Comparison of ENCODE assay signal across 22 cellular contexts in the genomic region with DNA sequence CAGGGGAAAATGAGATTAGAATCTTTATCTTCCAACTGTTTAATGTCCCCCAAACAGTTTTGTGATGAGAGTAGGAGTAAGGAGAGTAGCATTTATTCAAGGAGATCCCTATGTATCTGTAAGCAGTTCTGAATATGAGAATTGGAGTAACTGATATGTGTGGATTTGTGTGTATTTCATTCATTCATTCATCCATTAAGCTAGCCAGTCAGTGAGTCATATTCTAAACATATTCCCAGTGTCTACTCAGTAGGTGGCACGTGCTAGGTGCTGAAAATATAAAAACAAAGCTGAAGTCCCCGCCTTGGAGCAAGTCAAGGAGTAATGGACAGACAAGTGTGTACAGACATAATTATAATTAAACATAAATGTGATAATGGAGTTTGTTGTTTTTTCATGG.
"Had no signal": no experiment of that assay in that cellular context is flagged by ENCODE, and none has a peak within 500 bp of the region (broad histone marks: within the 10 kb centered on the region; RNA-seq: fewer than 3 reads in every experiment).

No MANE protein-coding gene starts in this region.

- H3K27me3 ChIP-seq: body of pancreas had no signal

- H3K9me3 ChIP-seq: body of pancreas had no signal

- H2AFZ ChIP-seq: PC-9 had no signal

- ATAC-seq: body of pancreas, T-helper 17 cell had no signal

- H3K27ac ChIP-seq: body of pancreas, PC-9 had no signal

- DNase-seq: activated B cell treated with CpG ODN at 0.5 μM for 24 hours; activated CD4-positive, alpha-beta memory T cell treated with anti-CD3 and anti-CD28 coated beads for 36 hours; activated CD4-positive, alpha-beta T cell treated with anti-CD3 and anti-CD28 coated beads for 1 hour; activated CD4-positive, alpha-beta T cell treated with anti-CD3 and anti-CD28 coated beads, Interleukin-2, amount 10 ng/mL, durations not matched to agents 7 days and 5 days; activated CD8-positive, alpha-beta memory T cell treated with anti-CD3 and anti-CD28 coated beads for 24 hours; activated gamma-delta T cell treated with Interleukin-2 at 50 U/mL for 16 hours; activated naive CD4-positive, alpha-beta T cell treated with anti-CD3 and anti-CD28 coated beads, Interleukin-2, amount 10 ng/mL, durations not matched to agents 7 days and 5 days; activated naive CD8-positive, alpha-beta T cell treated with anti-CD3 and anti-CD28 coated beads for 36 hours; activated T-cell treated with anti-CD3 and anti-CD28 coated beads, Interleukin-2, amount 50 U/mL, for 48 hours; anterior cingulate cortex; body of pancreas; MM.1S; NCI-H1105; NCI-H146; NCI-H1930; NCI-H2171; NCI-H2227 treated with DMSO at 0.1 percent for 48 hours; NCI-H526; PC-9; SIG-M5; T-helper 17 cell; T-helper 9 cell had no signal

- H3K4me3 ChIP-seq: body of pancreas, PC-9 had no signal

- H3K4me2 ChIP-seq: PC-9 had no signal

- H3K4me1 ChIP-seq: body of pancreas had no signal
